In the genomic region with DNA sequence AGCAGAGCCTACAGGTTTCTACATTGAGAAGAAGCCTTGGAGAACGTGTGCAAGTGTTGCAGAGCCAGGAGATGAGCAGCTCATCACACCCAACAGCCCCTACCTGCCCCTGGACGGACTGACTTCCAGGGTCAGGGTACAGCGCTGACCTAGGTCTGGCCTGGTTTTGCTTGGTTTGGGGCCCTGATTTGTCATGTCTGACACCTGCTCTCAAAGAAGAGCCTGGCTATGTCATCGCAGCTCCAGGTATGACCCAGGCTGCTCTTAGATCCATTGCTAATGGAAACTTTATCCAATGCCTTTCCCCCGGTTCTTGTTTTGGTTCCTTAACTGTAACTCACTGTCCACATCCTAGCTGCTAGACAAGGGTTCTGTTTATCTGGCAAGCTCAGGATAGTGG, we compare ENCODE assay signal across 2 cellular contexts.
TF ChIP-seq lines count a peak whose summit lies in the region.

No MANE protein-coding gene starts in this region.

TF ChIP-seq in HepG2, 621 proteins besides CTCF, POLR2A, EP300 and RAD21 (continued from another document):
- TF ChIP-seq ARHGAP35 (CRISPR knock-in tag; IDR thresholded peaks at IDR 0.05; ENCODE audit: borderline replicate concordance) (no peak), MED1 (CRISPR knock-in tag; IDR thresholded peaks at IDR 0.05) (0 out of 2 replicates have a peak, but pooled peaks have one; percentile 33), YEATS4 (CRISPR knock-in tag; IDR thresholded peaks at IDR 0.05; ENCODE audit: borderline replicate concordance) (0 out of 2 replicates have a peak, but pooled peaks have one; percentile 34), KDM1A (CRISPR knock-in tag; IDR thresholded peaks at IDR 0.05) (no peak), ZFP90 (CRISPR knock-in tag; IDR thresholded peaks at IDR 0.05; ENCODE audit: borderline replicate concordance) (0 out of 2 replicates have a peak, but pooled peaks have one; percentile 49), BRD4 (CRISPR knock-in tag; IDR thresholded peaks at IDR 0.05) (0 out of 2 replicates have a peak, but pooled peaks have one; percentile 45), TARDBP (CRISPR knock-in tag; IDR thresholded peaks at IDR 0.05) (no peak)
- TF ChIP-seq, protein P1, sequence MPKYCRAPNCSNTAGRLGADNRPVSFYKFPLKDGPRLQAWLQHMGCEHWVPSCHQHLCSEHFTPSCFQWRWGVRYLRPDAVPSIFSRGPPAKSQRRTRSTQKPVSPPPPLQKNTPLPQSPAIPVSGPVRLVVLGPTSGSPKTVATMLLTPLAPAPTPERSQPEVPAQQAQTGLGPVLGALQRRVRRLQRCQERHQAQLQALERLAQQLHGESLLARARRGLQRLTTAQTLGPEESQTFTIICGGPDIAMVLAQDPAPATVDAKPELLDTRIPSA (CRISPR knock-in tag; IDR thresholded peaks at IDR 0.05; ENCODE audit: borderline replicate concordance): no peak

TF ChIP-seq in K562, 482 proteins besides CTCF, POLR2A, EP300 and RAD21:
- TF ChIP-seq, protein P2, sequence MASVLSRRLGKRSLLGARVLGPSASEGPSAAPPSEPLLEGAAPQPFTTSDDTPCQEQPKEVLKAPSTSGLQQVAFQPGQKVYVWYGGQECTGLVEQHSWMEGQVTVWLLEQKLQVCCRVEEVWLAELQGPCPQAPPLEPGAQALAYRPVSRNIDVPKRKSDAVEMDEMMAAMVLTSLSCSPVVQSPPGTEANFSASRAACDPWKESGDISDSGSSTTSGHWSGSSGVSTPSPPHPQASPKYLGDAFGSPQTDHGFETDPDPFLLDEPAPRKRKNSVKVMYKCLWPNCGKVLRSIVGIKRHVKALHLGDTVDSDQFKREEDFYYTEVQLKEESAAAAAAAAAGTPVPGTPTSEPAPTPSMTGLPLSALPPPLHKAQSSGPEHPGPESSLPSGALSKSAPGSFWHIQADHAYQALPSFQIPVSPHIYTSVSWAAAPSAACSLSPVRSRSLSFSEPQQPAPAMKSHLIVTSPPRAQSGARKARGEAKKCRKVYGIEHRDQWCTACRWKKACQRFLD (CRISPR knock-in tag; IDR thresholded peaks at IDR 0.05): no peak
- TF ChIP-seq, protein P3, sequence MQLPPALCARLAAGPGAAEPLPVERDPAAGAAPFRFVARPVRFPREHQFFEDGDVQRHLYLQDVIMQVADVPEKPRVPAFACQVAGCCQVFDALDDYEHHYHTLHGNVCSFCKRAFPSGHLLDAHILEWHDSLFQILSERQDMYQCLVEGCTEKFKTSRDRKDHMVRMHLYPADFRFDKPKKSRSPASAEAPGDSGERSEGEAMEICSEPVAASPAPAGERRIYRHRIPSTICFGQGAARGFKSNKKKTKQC (CRISPR knock-in tag; IDR thresholded peaks at IDR 0.05): no peak
- TF ChIP-seq ZNF699 (CRISPR knock-in tag; IDR thresholded peaks at IDR 0.05; ENCODE audit: insufficient replicate concordance) (no peak), NRF1 (conservative IDR thresholded peaks at IDR 0.05 in 1 of 2, IDR thresholded peaks at IDR 0.05 in 1 of 2) (no peak), ZNF707 (CRISPR knock-in tag; conservative IDR thresholded peaks at IDR 0.05) (no peak), ESRRB (CRISPR knock-in tag; IDR thresholded peaks at IDR 0.05; ENCODE audit: borderline replicate concordance) (no peak), BCL6 (CRISPR knock-in tag; IDR thresholded peaks at IDR 0.05) (no peak), YBX1 (IDR thresholded peaks at IDR 0.05) (no peak), DNMT1 (IDR thresholded peaks at IDR 0.05) (no peak), CBFA2T3 (IDR thresholded peaks at IDR 0.05) (no peak)
